9 cellular contexts compared by ENCODE assay signal in the genomic region with DNA sequence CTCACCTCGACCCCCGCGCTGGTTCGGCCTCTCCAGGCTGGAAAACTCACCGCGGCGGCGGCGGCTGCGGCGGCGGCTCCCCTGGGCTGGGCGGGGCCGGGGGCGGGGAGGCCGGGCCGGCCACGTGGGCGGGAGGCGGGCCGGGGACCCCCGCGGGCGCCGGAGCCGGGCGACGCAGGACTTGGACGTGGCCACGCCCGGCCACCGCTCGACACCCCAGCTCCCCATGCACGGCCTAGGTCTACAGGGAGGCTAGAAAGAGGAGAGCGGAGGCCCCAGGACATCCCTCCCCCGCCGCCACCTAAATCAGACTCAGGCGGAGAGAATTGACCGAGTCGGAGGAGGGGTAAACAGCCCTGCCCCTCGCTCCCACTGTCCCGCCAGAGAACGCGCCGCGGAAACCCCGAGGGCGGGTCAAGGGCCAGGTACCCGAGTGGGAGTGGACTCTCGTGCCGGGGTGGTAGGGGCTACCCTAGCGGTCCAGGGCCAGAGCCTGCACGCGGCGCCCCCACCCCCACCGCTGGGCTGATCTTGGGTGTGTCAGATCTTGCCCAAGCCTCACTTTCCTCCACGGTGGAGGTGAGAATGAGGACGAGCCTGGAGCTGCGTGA. TPM values are rescaled to one million over a fixed set of nuclear protein-coding genes. Genes with fewer than 3 reads are reported as not detected.
DNase-seq lines count a peak whose midpoint lies in the region; ATAC-seq, FAIRE-seq and TF ChIP-seq lines count a peak whose summit lies in the region.
"Had no signal": no experiment of that assay in that cellular context is flagged by ENCODE, and none has a peak within 500 bp of the region (broad histone marks: within the 10 kb centered on the region; RNA-seq: fewer than 3 reads in every experiment).

No MANE protein-coding gene starts in this region.

- peak overlapping the region; percentile 82 for H3K9ac ChIP-seq in astrocyte (ENCODE audit: low read length)

- CTCF ChIA-PET in GM10248 (lab: Yijun Ruan, JAX), result interaction anchor here (1.2 to 2.5 kb wide), 3 partner anchors 20 to 90 kb away, joined by 4 to 7 read pairs (median 6); no protein-coding TSS in a partner anchor

- ATAC-seq in GM21529 (IDR thresholded peaks at IDR 0.05; ENCODE audit: unreplicated experiment), result no peak

- peaks cover 19% of the 10 kb centered on the region for H3K27me3 Mint-ChIP-seq in astrocyte (ENCODE audit: low read depth, unreplicated experiment)

- peaks cover 1% of the 10 kb centered on the region for H3K4me1 Mint-ChIP-seq in astrocyte (ENCODE audit: low read depth, unreplicated experiment)

- H3K79me2 ChIP-seq in astrocyte (ENCODE audit: insufficient read depth, low read length), result no peaks in the 10 kb centered on the region

- H3K9me3 ChIP-seq in MG63, result no peaks in the 10 kb centered on the region
- H3K9me3 ChIP-seq in astrocyte (ENCODE audit: insufficient read depth, low read depth, low read length), result no peaks in the 10 kb centered on the region

- no peaks in the 10 kb centered on the region for H3K36me3 ChIP-seq in MG63
- no peaks in the 10 kb centered on the region for H3K36me3 ChIP-seq in astrocyte (ENCODE audit: insufficient read depth, low read length)

- POLR2A ChIA-PET in GM10248 (lab: Yijun Ruan, JAX), result no interaction called here

- H2AFZ ChIP-seq in astrocyte (ENCODE audit: low read depth, low read length), result peak overlapping the region; percentile 97

- H3K4me3 ChIP-seq in MG63 (peak overlapping the region; percentile 59), astrocyte (ENCODE audit: insufficient read depth, low read depth, low read length) (peak overlapping the region; percentile 78), skin epidermis (peak overlapping the region; percentile 73 to 93 (median 81))

- peak overlapping the region; percentile 99 for H3K4me2 ChIP-seq in astrocyte (ENCODE audit: low read length)

- H3K27ac ChIP-seq in astrocyte (ENCODE audit: low read depth, low read length), result no peak overlapping the region
- H3K27ac ChIP-seq in skin epidermis, result peak overlapping the region in 20 of 21 experiments; percentile 40 to 91 (median 80)

- FAIRE-seq in astrocyte (lab: Jason Lieb, UNC), result no peak

- peak overlapping the region; percentile 78 for H3K4me3 Mint-ChIP-seq in astrocyte (ENCODE audit: unreplicated experiment)

- H3K36me3 Mint-ChIP-seq in astrocyte (ENCODE audit: low read depth, unreplicated experiment), result peaks cover 6% of the 10 kb centered on the region

- TF ChIP-seq CTCF in GM10248 (IDR thresholded peaks at IDR 0.05; ENCODE audit: control extremely low read depth, extremely low read depth, low read depth, missing control alignments) (no peak), astrocyte (IDR thresholded peaks at IDR 0.05; ENCODE audit: insufficient read depth, low read depth, low read length) (no peak)

- DNase-seq in GM10248 (ENCODE audit: extremely low spot score), result peak; percentile 70
- DNase-seq in MG63, result peak; percentile 41
- no peak for DNase-seq in astrocyte (ENCODE audit: low read depth)
- peak; percentile 89 for DNase-seq in iPS-NIHi7 (ENCODE audit: extremely low spot score)
- no peak for DNase-seq in NK-92 treated with Interleukin-12 subunit alpha and Interleukin-12 subunit beta, amount 100 ng/mL, for 24 hours (lab: John Stamatoyannopoulos, UW)
- DNase-seq in RPMI8226, result no peak

- peaks cover 10% of the 10 kb centered on the region for H3K4me1 ChIP-seq in astrocyte (ENCODE audit: insufficient read depth, low read length)

- peaks cover 14% of the 10 kb centered on the region for H4K20me1 ChIP-seq in astrocyte (ENCODE audit: insufficient read depth, low read length)

- H3K27ac Mint-ChIP-seq in astrocyte (ENCODE audit: unreplicated experiment), result no peak overlapping the region

- H3K27me3 ChIP-seq in MG63 (no peaks in the 10 kb centered on the region), astrocyte (ENCODE audit: insufficient read depth, low read length) (no peaks in the 10 kb centered on the region)

- H3K9me3 Mint-ChIP-seq in astrocyte (ENCODE audit: unreplicated experiment), result no peaks in the 10 kb centered on the region

RNA-seq across cellular contexts. Expression of a gene that starts 18.9 kb away (rescaled TPM):
- not detected in 2 replicates for total RNA-seq in MG63 (2014; rRNA removed; shearing (Covaris generic); ENCODE audit: low replicate concordance)
- total RNA-seq in astrocyte, result not detected in 2 replicates
- total RNA-seq: activated CD8-positive, alpha-beta memory T cell treated with anti-CD3 and anti-CD28 coated beads for 36 hours had no signal

Comparison
In these comparisons a context has a peak if more than half of its experiments do, and no peak if none do; other contexts are left out.
1. DNase-seq: peak in GM10248 (single experiment), MG63 (single experiment) and iPS-NIHi7 (single experiment); none in astrocyte (single experiment), NK-92 treated with Interleukin-12 subunit alpha and Interleukin-12 subunit beta, amount 100 ng/mL, for 24 hours (single experiment) and RPMI8226 (single experiment).
2. Peak in every context shown above with its lines, with median percentiles within 50 percentile points of each other: H3K4me3 ChIP-seq.